Comparison of ENCODE assay signal across 8 cellular contexts in genomic region chr14:23006544-23007419, GRCh38. TPM values are rescaled to one million over a fixed set of nuclear protein-coding genes. Genes with fewer than 3 reads are reported as not detected.
DNase-seq lines count a peak whose midpoint lies in the region; ATAC-seq, FAIRE-seq and TF ChIP-seq lines count a peak whose summit lies in the region.

No MANE protein-coding gene starts in this region.

- H3K36me3 Mint-ChIP-seq in H9 (ENCODE audit: insufficient read depth in 1 of 3, low read depth in 3 of 3): peaks cover 0 to 9% (median 4%) of the 10 kb centered on the region in 3 experiments; a peak in 3 of 7 replicates

- H2AFZ ChIP-seq in H9 (ENCODE audit: low read length) (no peak overlapping the region), neuron (ENCODE audit: low read depth, low read length) (peak overlapping the region; percentile 86)

- H3K27me3 Mint-ChIP-seq in H9 (ENCODE audit: low read depth): no peaks in the 10 kb centered on the region

- peaks cover 17 to 37% of the 10 kb centered on the region in 2 experiments for H3K4me1 Mint-ChIP-seq in H9

- peak overlapping the region; percentile 100 for H2BK12ac ChIP-seq in H9 (ENCODE audit: insufficient read length, low read depth, low read length)

- peak overlapping the region; percentile 77 for H3K56ac ChIP-seq in H9 (ENCODE audit: insufficient read length, low read depth, low read length)

- no peak overlapping the region for H4K8ac ChIP-seq in H9 (replicated peaks; ENCODE audit: insufficient read length, low read depth, low read length)

- peak overlapping the region; percentile 91 for H4K91ac ChIP-seq in H9 (ENCODE audit: insufficient read length, low read depth, low read length)

- no peaks in the 10 kb centered on the region for H3K79me2 ChIP-seq in H9 (ENCODE audit: insufficient read depth, low read length)

- peak overlapping the region; percentile 73 for H3K23ac ChIP-seq in H9 (ENCODE audit: insufficient read length, low read depth, low read length)

- H3K36me3 ChIP-seq in MG63 (no peaks in the 10 kb centered on the region), neuron (ENCODE audit: insufficient read depth, low read length) (no peaks in the 10 kb centered on the region), subcutaneous abdominal adipose tissue (ENCODE audit: control insufficient read depth in 5 of 5, insufficient read depth in 5 of 5, low read length in 5 of 5) (no peaks in the 10 kb centered on the region)

- no peak overlapping the region; the same call in 1 of the 2 replicates for H3K4ac ChIP-seq in H9 (ENCODE audit: low read depth, low read length)

- H3K4me3 ChIP-seq in MG63 (peak overlapping the region; percentile 60), neuron (ENCODE audit: low read length) (peak overlapping the region; percentile 79), subcutaneous abdominal adipose tissue (ENCODE audit: low read depth in 1 of 5, low read length in 5 of 5) (peak overlapping the region; percentile 87 to 92 (median 89))

- TF ChIP-seq CTCF in H9 (conservative IDR thresholded peaks at IDR 0.05) (peak; percentile 51; the same call in 2 of the 3 replicates), foreskin keratinocyte (conservative IDR thresholded peaks at IDR 0.05) (peak; percentile 54)

- H2AK5ac ChIP-seq in H9 (ENCODE audit: insufficient read length, low read length): peak overlapping the region; percentile 87

- DNase-seq in H9: peak; percentile 96
- peak; percentile 94 for DNase-seq in MG63
- DNase-seq in SHP77 treated with DMSO at 0.1 percent for 48 hours (lab: John Stamatoyannopoulos, UW): peak; percentile 98
- peak; percentile 95 for DNase-seq in activated gamma-delta T cell treated with anti-CD3 and anti-CD28 coated beads, Interleukin-2, amount 50 U/mL, for 16 hours (ENCODE audit: low read depth)
- peak; percentile 87 to 95 for DNase-seq in foreskin keratinocyte

- H3K23me2 ChIP-seq in H9 (ENCODE audit: insufficient read length, low read depth, low read length, poor library complexity, severe bottlenecking): no peaks in the 10 kb centered on the region

- peak overlapping the region; percentile 98 to 100 (median 99) for H3K27ac Mint-ChIP-seq in H9

- H4K5ac ChIP-seq in H9 (ENCODE audit: insufficient read length, low read depth, low read length): peak overlapping the region; percentile 97

- H3K18ac ChIP-seq in H9 (ENCODE audit: insufficient read length, low read depth, low read length): peak overlapping the region; percentile 100

- peak overlapping the region; percentile 49 for H3K4me2 ChIP-seq in H9 (ENCODE audit: insufficient read depth, insufficient read length, low read length)

- H3K4me1 ChIP-seq in H9 (ENCODE audit: insufficient read depth, low read length) (peaks cover 5% of the 10 kb centered on the region; the same call in 1 of the 2 replicates), foreskin keratinocyte (peaks cover 18% of the 10 kb centered on the region), neuron (ENCODE audit: insufficient read depth, low read length) (peaks cover 21% of the 10 kb centered on the region), subcutaneous abdominal adipose tissue (ENCODE audit: control insufficient read depth in 5 of 5, insufficient read depth in 5 of 5, low read length in 5 of 5) (peaks cover 0 to 26% (median 23%) of the 10 kb centered on the region in 5 donors)

- peak overlapping the region; percentile 98 for H2BK5ac ChIP-seq in H9 (ENCODE audit: insufficient read length, low read length)

- H3K27ac ChIP-seq in H9 (ENCODE audit: insufficient read length, low read depth, low read length) (peak overlapping the region; percentile 82), foreskin keratinocyte (peak overlapping the region; percentile 83), subcutaneous abdominal adipose tissue (ENCODE audit: low read depth, low read length) (peak overlapping the region; percentile 93)

- peak overlapping the region; percentile 88 to 90 for H3K4me3 Mint-ChIP-seq in H9

- peak overlapping the region; percentile 63 for H2BK120ac ChIP-seq in H9 (ENCODE audit: low read depth, low read length, poor library complexity, severe bottlenecking)

- H4K20me1 ChIP-seq in H9 (ENCODE audit: control insufficient read depth, insufficient read depth, insufficient read length): no peaks in the 10 kb centered on the region

- peak; percentile 96 for ATAC-seq in foreskin keratinocyte

- peak overlapping the region; percentile 98 for H3T11ph ChIP-seq in H9 (ENCODE audit: low read length)

- WGBS in H9 (ENCODE audit: extremely low coverage, insufficient read length, low lambda C conversion rate): no CpG with 5 or more reads among the region's 62 CpGs

- H3K9ac ChIP-seq in H9 (ENCODE audit: extremely low read depth, insufficient read length, low read length): peak overlapping the region; percentile 91
- peak overlapping the region; percentile 67 to 92 (median 84) for H3K9ac ChIP-seq in subcutaneous abdominal adipose tissue (ENCODE audit: low read length in 5 of 5)

- peak overlapping the region; percentile 97 for H3K14ac ChIP-seq in H9 (ENCODE audit: insufficient read depth, low read length)

- H3K27me3 ChIP-seq in H9 (ENCODE audit: insufficient read depth, low read length) (no peaks in the 10 kb centered on the region), MG63 (no peaks in the 10 kb centered on the region), foreskin keratinocyte (no peaks in the 10 kb centered on the region), neuron (ENCODE audit: insufficient read depth, low read length) (no peaks in the 10 kb centered on the region), subcutaneous abdominal adipose tissue (ENCODE audit: control insufficient read depth in 5 of 5, insufficient read depth in 4 of 5, low read length in 5 of 5) (no peaks in the 10 kb centered on the region)

- no peak overlapping the region for H2BK20ac ChIP-seq in H9 (ENCODE audit: low read depth, low read length, poor library complexity, severe bottlenecking)

- FAIRE-seq in G401.6 (lab: Jason Lieb, UNC): peak; percentile 97

- peaks cover 0 to 6% of the 10 kb centered on the region in 2 experiments; a peak in 3 of 5 replicates for H3K9me3 Mint-ChIP-seq in H9

- H3K9me3 ChIP-seq in H9 (ENCODE audit: control insufficient read depth, low read depth, low read length) (no peaks in the 10 kb centered on the region), MG63 (no peaks in the 10 kb centered on the region), neuron (ENCODE audit: low read length) (no peaks in the 10 kb centered on the region), subcutaneous abdominal adipose tissue (ENCODE audit: control insufficient read depth in 5 of 5, low read length in 5 of 5) (no peaks in the 10 kb centered on the region)

- H2BK15ac ChIP-seq in H9 (ENCODE audit: low read depth, low read length): no peak overlapping the region

- H3K79me1 ChIP-seq in H9 (ENCODE audit: insufficient read depth, low read depth, low read length, poor library complexity, severe bottlenecking): no peaks in the 10 kb centered on the region

RNA-seq across cellular contexts. Expression of gene C14orf93, which starts 3.2 kb away (rescaled TPM):
- 6.9 and 8.2 TPM in 2 replicates for total RNA-seq in H9 (2021)
- 3.7 and 12.3 TPM in 2 replicates for total RNA-seq in MG63 (2014; rRNA removed; shearing (Covaris generic); ENCODE audit: low replicate concordance)
- total RNA-seq in foreskin keratinocyte: 7.9 and 9.2 TPM in 2 replicates
- 6.2 and 7.6 TPM in 2 replicates for polyA plus RNA-seq in foreskin keratinocyte

RNA-seq across cellular contexts. Expression of gene AJUBA, which starts 24.4 kb away (rescaled TPM):
- total RNA-seq in H9 (2021) (44.3 and 44.9 TPM in 2 replicates), foreskin keratinocyte (157 and 164 TPM in 2 replicates)
- 60.8 and 69.6 TPM in 2 replicates for total RNA-seq in MG63 (2014; rRNA removed; shearing (Covaris generic); ENCODE audit: low replicate concordance)
- polyA plus RNA-seq in foreskin keratinocyte: 93.6 and 105 TPM in 2 replicates

RNA-seq across cellular contexts. Expression of gene PSMB5, which starts 27.9 kb away (rescaled TPM):
- total RNA-seq in H9 (2021) (252 and 253 TPM in 2 replicates), foreskin keratinocyte (184 and 230 TPM in 2 replicates)
- 170 and 273 TPM in 2 replicates for total RNA-seq in MG63 (2014; rRNA removed; shearing (Covaris generic); ENCODE audit: low replicate concordance)
- 262 and 290 TPM in 2 replicates for polyA plus RNA-seq in foreskin keratinocyte

RNA-seq across cellular contexts. Expression of gene PSMB11, which starts 35.2 kb away (rescaled TPM):
- total RNA-seq in H9 (2021): not detected in 2 replicates
- total RNA-seq in MG63 (2014; rRNA removed; shearing (Covaris generic); ENCODE audit: low replicate concordance): not detected in 2 replicates
- total RNA-seq in foreskin keratinocyte: not detected in 2 replicates
- not detected in 2 replicates for polyA plus RNA-seq in foreskin keratinocyte

RNA-seq across cellular contexts. Expression of gene HAUS4, which starts 49.9 kb away (rescaled TPM):
- total RNA-seq in H9 (2021): 62.7 and 66.3 TPM in 2 replicates
- total RNA-seq in MG63 (2014; rRNA removed; shearing (Covaris generic); ENCODE audit: low replicate concordance): 41.3 and 76.1 TPM in 2 replicates
- total RNA-seq in foreskin keratinocyte: 44.1 and 51.5 TPM in 2 replicates
- polyA plus RNA-seq in foreskin keratinocyte: 36.2 and 54.1 TPM in 2 replicates

Comparison
In these comparisons a context has a peak if more than half of its experiments do, and no peak if none do; other contexts are left out.
1. Peak in every context shown above with its lines: DNase-seq, ATAC-seq, H3K4me3 ChIP-seq and H3K27ac ChIP-seq.